Comparison of ENCODE assay signal across 18 cellular contexts in genomic region chr3:155370198-155370597, GRCh38.
DNase-seq lines count a peak whose midpoint lies in the region; FAIRE-seq and TF ChIP-seq lines count a peak whose summit lies in the region.
"Had no signal": no experiment of that assay in that cellular context is flagged by ENCODE, and none has a peak within 500 bp of the region (broad histone marks: within the 10 kb centered on the region; RNA-seq: fewer than 3 reads in every experiment).

No MANE protein-coding gene starts in this region.

- TF ChIP-seq CTCF in H1 (IDR thresholded peaks at IDR 0.05; ENCODE audit: control extremely low read depth in 1 of 3, insufficient read depth in 1 of 3, low read depth in 1 of 3, low read length in 3 of 3) (no peak), tibial artery (IDR thresholded peaks at IDR 0.05) (peak; percentile 22 to 39)

- no peak for TF ChIP-seq RAD21 in H1 (IDR thresholded peaks at IDR 0.05 in 1 of 2, conservative IDR thresholded peaks at IDR 0.05 in 1 of 2; ENCODE audit: low read depth in 2 of 2, low read length in 2 of 2)

- H3K79me1 ChIP-seq in H1 (ENCODE audit: low read depth, low read length), result no peaks in the 10 kb centered on the region

- no peak overlapping the region for H4K5ac ChIP-seq in H1 (ENCODE audit: insufficient read length, low read depth, low read length)

- H2BK15ac ChIP-seq in H1 (ENCODE audit: low read length), result no peak overlapping the region

- no peak overlapping the region for H3K14ac ChIP-seq in H1 (ENCODE audit: insufficient read length)

- peak overlapping the region; percentile 2; the same call in 1 of the 2 replicates for H3K18ac ChIP-seq in H1 (ENCODE audit: extremely low read depth, low read length)

- no peaks in the 10 kb centered on the region for H4K20me1 ChIP-seq in H1 (replicated peaks in 1 of 2; ENCODE audit: control insufficient read depth in 1 of 2, insufficient read depth in 2 of 2, low read length in 2 of 2)

- H3K27me3 ChIP-seq in HUES6 (ENCODE audit: control insufficient read depth, insufficient read depth, low read length), result no peaks in the 10 kb centered on the region
- H3K27me3 ChIP-seq in H1 (replicated peaks in 1 of 4; ENCODE audit: control insufficient read depth in 3 of 4, extremely low read depth in 1 of 4, insufficient read depth in 3 of 4, low read length in 3 of 4), result peaks cover 0 to 2% (median 0%) of the 10 kb centered on the region in 4 experiments; a peak in 3 of 7 replicates
- H3K27me3 ChIP-seq in tibial artery, result no peaks in the 10 kb centered on the region
- H3K27me3 ChIP-seq: body of pancreas, right lobe of liver, suprapubic skin had no signal

- no peak overlapping the region for H3K27ac ChIP-seq in HUES6 (ENCODE audit: low read depth, low read length)
- no peak overlapping the region for H3K27ac ChIP-seq in H1 (ENCODE audit: low read depth, low read length)
- H3K27ac ChIP-seq in tibial artery, result no peak overlapping the region
- H3K27ac ChIP-seq: body of pancreas, right lobe of liver, suprapubic skin had no signal

- peak overlapping the region; percentile 67; the same call in 1 of the 2 replicates for H2BK5ac ChIP-seq in H1 (ENCODE audit: low read depth, low read length)

- POLR2A ChIA-PET in H1 (lab: Charles Lee; ENCODE audit: partially characterized antibody), result no interaction called here

- no peak overlapping the region for H3K56ac ChIP-seq in H1 (replicated peaks; ENCODE audit: insufficient read length, low read depth, low read length)

- no peak for FAIRE-seq in H1 (lab: Jason Lieb, UNC)
- FAIRE-seq: TTC549 had no signal

- H3K4me3 ChIP-seq in HUES6 (ENCODE audit: low read depth, low read length) (no peak overlapping the region), H1 (ENCODE audit: extremely low read depth in 1 of 4, insufficient read depth in 2 of 4, low read depth in 3 of 4, low read length in 4 of 4) (no peak overlapping the region), tibial artery (no peak overlapping the region)
- H3K4me3 ChIP-seq: body of pancreas, right lobe of liver, suprapubic skin had no signal

- no peak overlapping the region for H3K23ac ChIP-seq in H1 (ENCODE audit: insufficient read length)

- peak overlapping the region; percentile 95; the same call in 1 of the 2 replicates for H2AK5ac ChIP-seq in H1 (ENCODE audit: low read depth, low read length)

- peak overlapping the region; percentile 72 for H2BK20ac ChIP-seq in H1 (ENCODE audit: low read length)

- H3K79me2 ChIP-seq in H1 (ENCODE audit: control insufficient read depth in 1 of 2, insufficient read depth in 2 of 2, low read length in 2 of 2), result no peaks in the 10 kb centered on the region

- peak overlapping the region; percentile 58 for H3K4ac ChIP-seq in H1 (replicated peaks; ENCODE audit: insufficient read length, low read depth, low read length)

- no peak for DNase-seq in H1 (ENCODE audit: low read depth in 1 of 2, low spot score in 2 of 2)
- peak; percentile 69 for DNase-seq in medulla oblongata (ENCODE audit: extremely low spot score)
- DNase-seq in tibial artery, result peak; percentile 57 to 67
- no peak for DNase-seq in HPDE6-E6E7 (ENCODE audit: extremely low spot score)
- no peak for DNase-seq in GM19238 (ENCODE audit: insufficient read length, low spot score)
- no peak for DNase-seq in activated gamma-delta T cell treated with Interleukin-2 at 50 U/mL for 16 hours
- DNase-seq: body of pancreas, endodermal cell, HCEC 1CT, Kasumi-1, NCI-H1417, NCI-H2171, right lobe of liver, SHP77, T-cell had no signal

- intact Hi-C loops in tibial artery (cut with DNase I; ENCODE audit: low total_unique reads), result no loop called here

- H3K23me2 ChIP-seq in H1 (ENCODE audit: low read depth, low read length), result no peaks in the 10 kb centered on the region

- no peak overlapping the region for H4K8ac ChIP-seq in H1 (ENCODE audit: extremely low read depth, insufficient read depth, low read length)

- H3K9me3 ChIP-seq in HUES6 (ENCODE audit: control insufficient read depth, insufficient read depth, low read depth, low read length), result peaks cover 4% of the 10 kb centered on the region; the same call in 1 of the 2 replicates
- peaks cover 4% of the 10 kb centered on the region in 2 experiments; a peak in 3 of 4 replicates for H3K9me3 ChIP-seq in H1 (ENCODE audit: insufficient read depth in 2 of 2, low read depth in 1 of 2, low read length in 1 of 2)
- H3K9me3 ChIP-seq in tibial artery, result peaks cover 0 to 5% (median 5%) of the 10 kb centered on the region in 3 donors
- H3K9me3 ChIP-seq: body of pancreas, right lobe of liver, suprapubic skin had no signal

- H3K9ac ChIP-seq in HUES6 (ENCODE audit: low read length), result peak overlapping the region; percentile 17
- no peak overlapping the region for H3K9ac ChIP-seq in H1 (replicated peaks in 1 of 4; ENCODE audit: extremely low read depth in 1 of 4, low read depth in 3 of 4, low read length in 3 of 4)

- TF ChIP-seq EP300 in H1 (IDR thresholded peaks at IDR 0.05; ENCODE audit: borderline replicate concordance in 1 of 2, low read depth in 2 of 2, low read length in 2 of 2), result no peak

- H2BK120ac ChIP-seq in H1 (replicated peaks; ENCODE audit: low read depth, low read length), result peak overlapping the region; percentile 0

- CTCF ChIA-PET in H1 (lab: Charles Lee; ENCODE audit: partially characterized antibody), result interaction anchor here (1.3 kb wide), 1 partner anchor 19 kb away, joined by 3 read pairs; no protein-coding TSS in a partner anchor

- peak overlapping the region in 1 of 2 experiments; percentile 49; a peak in 1 of 4 replicates for H3K4me2 ChIP-seq in H1 (ENCODE audit: insufficient read depth in 1 of 2, low read depth in 2 of 2, low read length in 2 of 2)

- peak overlapping the region; percentile 51 for H2BK12ac ChIP-seq in H1 (ENCODE audit: low read depth, low read length)

- peak overlapping the region; percentile 91 for H4K91ac ChIP-seq in H1 (replicated peaks; ENCODE audit: insufficient read length, low read length)

- H3K4me1 ChIP-seq in HUES6 (ENCODE audit: control insufficient read depth, insufficient read depth, low read length) (peaks cover 57% of the 10 kb centered on the region), H1 (replicated peaks in 1 of 4; ENCODE audit: control insufficient read depth in 3 of 4, insufficient read depth in 4 of 4, low read length in 3 of 4) (peaks cover 0 to 27% (median 17%) of the 10 kb centered on the region in 4 experiments; a peak in 5 of 7 replicates), tibial artery (peaks cover 0 to 20% (median 6%) of the 10 kb centered on the region in 4 donors)
- H3K4me1 ChIP-seq: body of pancreas, right lobe of liver, suprapubic skin had no signal

- H2AFZ ChIP-seq in H1 (ENCODE audit: low read length), result no peak overlapping the region

- no peaks in the 10 kb centered on the region for H3K36me3 ChIP-seq in HUES6 (ENCODE audit: control insufficient read depth, insufficient read depth, low read length)
- H3K36me3 ChIP-seq in H1 (ENCODE audit: control insufficient read depth in 2 of 4, insufficient read depth in 4 of 4, low read length in 3 of 4), result peaks cover 0 to 4% (median 0%) of the 10 kb centered on the region in 4 experiments; a peak in 1 of 8 replicates
- no peaks in the 10 kb centered on the region for H3K36me3 ChIP-seq in tibial artery
- H3K36me3 ChIP-seq: right lobe of liver, suprapubic skin had no signal

- no peak for TF ChIP-seq POLR2A in H1 (IDR thresholded peaks at IDR 0.05; ENCODE audit: control extremely low read depth in 1 of 2, low read depth in 2 of 2, low read length in 2 of 2)

TF ChIP-seq in H1, 55 proteins besides CTCF, POLR2A, EP300 and RAD21:
- TF ChIP-seq KDM4A (IDR thresholded peaks at IDR 0.05; ENCODE audit: low read depth, low read length, severe bottlenecking), result no peak
- TF ChIP-seq SRF (IDR thresholded peaks at IDR 0.05; ENCODE audit: low read depth, low read length), result no peak

Comparison
In these comparisons a context has a peak if more than half of its experiments do, and no peak if none do; other contexts are left out.
1. DNase-seq: peak in medulla oblongata (single experiment) and tibial artery (2 of 2); none in H1 (0 of 2), HPDE6-E6E7 (single experiment), GM19238 (single experiment) and activated gamma-delta T cell treated with Interleukin-2 at 50 U/mL for 16 hours (single experiment).
2. CTCF ChIP-seq: peak in tibial artery (2 of 2); none in H1 (0 of 3).